In the genomic region with DNA sequence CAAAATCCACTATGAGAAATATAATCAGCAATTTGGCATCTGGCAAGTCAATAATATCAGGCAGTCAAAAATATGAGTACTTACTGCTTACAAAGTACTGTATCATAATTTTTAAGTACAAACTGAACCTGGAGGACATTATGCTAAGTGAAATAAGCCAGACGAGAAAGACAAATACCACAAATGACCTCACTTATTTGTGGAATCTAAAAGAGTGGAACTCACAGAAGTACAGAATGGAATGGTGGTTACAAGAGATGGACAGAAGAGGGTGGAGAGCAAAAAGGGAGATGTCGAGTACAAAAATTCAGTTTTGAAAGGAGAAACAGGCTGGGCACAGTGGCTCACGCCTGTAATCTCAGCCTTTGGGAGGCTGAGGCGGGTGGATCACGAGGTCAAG, we compare ENCODE assay signal across 13 cellular contexts. TPM values are rescaled to one million over a fixed set of nuclear protein-coding genes. Genes with fewer than 3 reads are reported as not detected.
A peak's percentile ranks its signal among the peaks of the same experiment; 100 is the strongest.
DNase-seq lines count a peak whose midpoint lies in the region; ATAC-seq and TF ChIP-seq lines count a peak whose summit lies in the region.
"Had no signal": no experiment of that assay in that cellular context is flagged by ENCODE, and none has a peak within 500 bp of the region (broad histone marks: within the 10 kb centered on the region; RNA-seq: fewer than 3 reads in every experiment).

No MANE protein-coding gene starts in this region.

- peak overlapping the region; percentile 97 to 99 for H3K27ac Mint-ChIP-seq in natural killer cell treated with Interleukin-12 subunit alpha and Interleukin-12 subunit beta and Interleukin-15 and Interleukin-18, amount 100 ng/mL, for 72 hours

- no peak for TF ChIP-seq EP300 in esophagus muscularis mucosa (IDR thresholded peaks at IDR 0.05)

- H3K4me1 ChIP-seq in esophagus muscularis mucosa, result peaks cover 13 to 19% (median 16%) of the 10 kb centered on the region in 4 donors
- H3K4me1 ChIP-seq: prostate gland had no signal

- peaks cover 53 to 58% of the 10 kb centered on the region in 2 donors for H3K4me1 Mint-ChIP-seq in natural killer cell treated with Interleukin-12 subunit alpha and Interleukin-12 subunit beta and Interleukin-15 and Interleukin-18, amount 100 ng/mL, for 72 hours (ENCODE audit: low read depth in 2 of 2)

- DNase-seq in amniotic epithelial cell (ENCODE audit: low read depth), result peak; percentile 74
- DNase-seq in natural killer cell treated with Interleukin-12 subunit alpha and Interleukin-12 subunit beta and Interleukin-15 and Interleukin-18, amount 100 ng/mL, for 72 hours (ENCODE audit: low spot score), result no peak
- no peak for DNase-seq in stimulated activated CD4-positive, alpha-beta T cell treated with anti-CD3 and anti-CD28 coated beads, Interleukin-2, amount 100 ng/mL, for 24 hours
- no peak for DNase-seq in esophagus muscularis mucosa (ENCODE audit: extremely low spot score)
- no peak for DNase-seq in OCI-M2 (lab: John Stamatoyannopoulos, UW; ENCODE audit: unreplicated experiment)
- DNase-seq: NCI-H187 treated with DMSO at 0.1 percent for 48 hours had no signal

- no peak overlapping the region for H3K4me3 ChIP-seq in esophagus muscularis mucosa
- H3K4me3 ChIP-seq: ascending aorta, prostate gland had no signal

- WGBS in esophagus muscularis mucosa, result 92% methylated on average over 5 of the region's 5 CpGs

- peak overlapping the region; percentile 81 for H3K4me3 Mint-ChIP-seq in natural killer cell treated with Interleukin-12 subunit alpha and Interleukin-12 subunit beta and Interleukin-15 and Interleukin-18, amount 100 ng/mL, for 72 hours

- TF ChIP-seq POLR2A in esophagus muscularis mucosa (IDR thresholded peaks at IDR 0.05; ENCODE audit: low read depth), result no peak

- no peaks in the 10 kb centered on the region for H3K27me3 Mint-ChIP-seq in natural killer cell treated with Interleukin-12 subunit alpha and Interleukin-12 subunit beta and Interleukin-15 and Interleukin-18, amount 100 ng/mL, for 72 hours

- H3K27ac ChIP-seq in KOPT-K1 (ENCODE audit: low read depth, low read length, poor library complexity, severe bottlenecking) (peak overlapping the region; percentile 48), esophagus muscularis mucosa (replicated peaks in 1 of 4) (no peak overlapping the region)
- H3K27ac ChIP-seq: ascending aorta, prostate gland had no signal

- peaks cover 20% of the 10 kb centered on the region for H3K36me3 Mint-ChIP-seq in natural killer cell treated with Interleukin-12 subunit alpha and Interleukin-12 subunit beta and Interleukin-15 and Interleukin-18, amount 100 ng/mL, for 72 hours

- no peaks in the 10 kb centered on the region for H3K27me3 ChIP-seq in esophagus muscularis mucosa
- H3K27me3 ChIP-seq: ascending aorta had no signal

- intact Hi-C loops in esophagus muscularis mucosa (cut with DNase I), result no loop called here

- H3K36me3 ChIP-seq in KOPT-K1 (ENCODE audit: insufficient read depth, low read length) (peaks cover 9% of the 10 kb centered on the region), esophagus muscularis mucosa (peaks cover 0 to 23% (median 18%) of the 10 kb centered on the region in 4 donors)
- H3K36me3 ChIP-seq: prostate gland had no signal

- H3K9me3 ChIP-seq in KOPT-K1 (ENCODE audit: insufficient read depth, low read length, poor library complexity, severe bottlenecking), result peaks cover 13% of the 10 kb centered on the region
- no peaks in the 10 kb centered on the region for H3K9me3 ChIP-seq in esophagus muscularis mucosa
- H3K9me3 ChIP-seq: ascending aorta, prostate gland had no signal

- no peak for TF ChIP-seq CTCF in esophagus muscularis mucosa (IDR thresholded peaks at IDR 0.05)

- H3K9me3 Mint-ChIP-seq in natural killer cell treated with Interleukin-12 subunit alpha and Interleukin-12 subunit beta and Interleukin-15 and Interleukin-18, amount 100 ng/mL, for 72 hours, result peaks cover 2% of the 10 kb centered on the region

- ATAC-seq in GM18907 (IDR thresholded peaks at IDR 0.05; ENCODE audit: unreplicated experiment) (peak; percentile 2), HG03196 (IDR thresholded peaks at IDR 0.05; ENCODE audit: unreplicated experiment) (no peak)
- ATAC-seq in natural killer cell treated with Interleukin-12 subunit alpha and Interleukin-12 subunit beta and Interleukin-15 and Interleukin-18, amount 100 ng/mL, for 72 hours, result peak in 1 of 2 donors; percentile 3
- ATAC-seq: SK-N-SH treated with all-trans-retinoic acid at 6 μM for 48 hours had no signal

RNA-seq across cellular contexts. Expression of a gene that starts 12.4 kb away (rescaled TPM):
- total RNA-seq in natural killer cell treated with Interleukin-12 subunit alpha and Interleukin-12 subunit beta and Interleukin-15 and Interleukin-18, amount 100 ng/mL, for 72 hours, result 100 to 1,000 TPM in 1 of 2 donors, 10 to 100 TPM in 1; 99.7 to 129 TPM
- 10 to 100 TPM; 55.7 to 62.7 (median 59.3) TPM for total RNA-seq in esophagus muscularis mucosa

RNA-seq across cellular contexts. Expression of a gene that starts 42.9 kb away (rescaled TPM):
- 10 to 100 TPM; 10.1 to 12.7 TPM for total RNA-seq in natural killer cell treated with Interleukin-12 subunit alpha and Interleukin-12 subunit beta and Interleukin-15 and Interleukin-18, amount 100 ng/mL, for 72 hours
- total RNA-seq in esophagus muscularis mucosa, result 1 to 10 TPM; 5.3 to 9.5 (median 6.8) TPM
- total RNA-seq: ascending aorta had no signal

RNA-seq across cellular contexts. Expression of a gene that starts 58.8 kb away (rescaled TPM):
- total RNA-seq in natural killer cell treated with Interleukin-12 subunit alpha and Interleukin-12 subunit beta and Interleukin-15 and Interleukin-18, amount 100 ng/mL, for 72 hours, result not detected
- total RNA-seq in esophagus muscularis mucosa, result not detected
- total RNA-seq: ascending aorta, subcutaneous adipose tissue had no signal
